8 cellular contexts compared by ENCODE assay signal in genomic region chr11:117098269-117099231, GRCh38. TPM values are rescaled to one million over a fixed set of nuclear protein-coding genes. Genes with fewer than 3 reads are reported as not detected.
A peak's percentile ranks its signal among the peaks of the same experiment; 100 is the strongest.
DNase-seq lines count a peak whose midpoint lies in the region; ATAC-seq and TF ChIP-seq lines count a peak whose summit lies in the region.

TSS of gene SIK3 (minus strand) at chr11:117098428. CDS start at chr11:117098415, 13 bp downstream.

- H3K27me3 Mint-ChIP-seq in activated CD4-positive, alpha-beta T cell treated with anti-CD3 and anti-CD28 coated beads for 36 hours, result no peaks in the 10 kb centered on the region
- H3K27me3 Mint-ChIP-seq in chondrocyte (ENCODE audit: low read depth), result no peaks in the 10 kb centered on the region

- H3K4me3 Mint-ChIP-seq in activated CD4-positive, alpha-beta T cell treated with anti-CD3 and anti-CD28 coated beads for 36 hours, result peak within 1 kb of the TSS; percentile 93
- H3K4me3 Mint-ChIP-seq in chondrocyte (ENCODE audit: unreplicated experiment), result peak within 1 kb of the TSS; percentile 93

- peaks cover 46% of the 10 kb centered on the region for H3K4me1 Mint-ChIP-seq in activated CD4-positive, alpha-beta T cell treated with anti-CD3 and anti-CD28 coated beads for 36 hours
- peaks cover 43% of the 10 kb centered on the region for H3K4me1 Mint-ChIP-seq in chondrocyte (ENCODE audit: low read depth)

- POLR2A ChIA-PET in activated CD4-positive, alpha-beta T cell treated with anti-CD3 and anti-CD28 coated beads for 36 hours (lab: Charles Lee), result interaction anchor here (0.5 to 2.2 kb wide), 8 partner anchors 9 to 862 kb away, joined by 3 to 6 read pairs (median 4); no protein-coding TSS in a partner anchor

- H3K36me3 Mint-ChIP-seq in activated CD4-positive, alpha-beta T cell treated with anti-CD3 and anti-CD28 coated beads for 36 hours (ENCODE audit: low read depth), result peaks cover 4% of the 10 kb centered on the region
- H3K36me3 Mint-ChIP-seq in chondrocyte (ENCODE audit: low read depth), result no peaks in the 10 kb centered on the region

- H3K27ac Mint-ChIP-seq in activated CD4-positive, alpha-beta T cell treated with anti-CD3 and anti-CD28 coated beads for 36 hours, result peak within 1 kb of the TSS; percentile 93
- H3K27ac Mint-ChIP-seq in chondrocyte (ENCODE audit: unreplicated experiment), result peak within 1 kb of the TSS; percentile 89

- no peaks in the 10 kb centered on the region for H3K27me3 ChIP-seq in layer of hippocampus (ENCODE audit: control insufficient read depth, insufficient read depth, low read length)

- ATAC-seq in GM19035 (IDR thresholded peaks at IDR 0.05; ENCODE audit: unreplicated experiment) (peak; percentile 76), HG03354 (IDR thresholded peaks at IDR 0.05; ENCODE audit: poor library complexity, severe bottlenecking, unreplicated experiment) (peak; percentile 80)
- peak; percentile 71 for ATAC-seq in activated CD4-positive, alpha-beta T cell treated with anti-CD3 and anti-CD28 coated beads for 36 hours

- H3K27ac ChIP-seq in layer of hippocampus (ENCODE audit: low read depth, low read length), result peak within 1 kb of the TSS; percentile 98

- H3K9me3 Mint-ChIP-seq in activated CD4-positive, alpha-beta T cell treated with anti-CD3 and anti-CD28 coated beads for 36 hours (ENCODE audit: low read depth), result no peaks in the 10 kb centered on the region
- no peaks in the 10 kb centered on the region for H3K9me3 Mint-ChIP-seq in chondrocyte (ENCODE audit: low read depth)

- CTCF ChIA-PET in activated CD4-positive, alpha-beta T cell treated with anti-CD3 and anti-CD28 coated beads for 36 hours (lab: Charles Lee), result interaction anchor here (0.6 to 1.8 kb wide), 12 partner anchors 11 to 308 kb away, joined by 3 to 8 read pairs (median 3); no protein-coding TSS in a partner anchor

- peak; percentile 74 for DNase-seq in AG09309 (ENCODE audit: low read depth)
- peak; percentile 85 for DNase-seq in NCI-H460 (ENCODE audit: extremely low read depth, low read depth)
- peak; percentile 96 for DNase-seq in activated CD4-positive, alpha-beta T cell treated with anti-CD3 and anti-CD28 coated beads for 36 hours
- peak; percentile 94 for DNase-seq in chondrocyte (ENCODE audit: low spot score)
- peak; percentile 86 to 92 (median 88) for DNase-seq in stimulated activated CD4-positive, alpha-beta T cell treated with anti-CD3 and anti-CD28 coated beads, Interleukin-1b, Interleukin-23, amount 100 ng/mL, for 24 hours (ENCODE audit: low read depth in 4 of 4, low spot score in 1 of 4)

- peak within 1 kb of the TSS; percentile 79 for H3K4me3 ChIP-seq in AG09309 (ENCODE audit: control insufficient read depth, low read depth, low read length)

- intact Hi-C loops in activated CD4-positive, alpha-beta T cell treated with anti-CD3 and anti-CD28 coated beads for 36 hours (cut with DNase I, micrococcal nuclease), result loop anchor here in 1 of 2 experiments (1.0 to 5.0 kb wide), 11 partner anchors 35 to 1129 kb away; partner anchors contain the start of genes JAML, PCSK7, RNF214 and ZPR1

- TF ChIP-seq CTCF in AG09309 (IDR thresholded peaks at IDR 0.05; ENCODE audit: control insufficient read depth, insufficient read depth, low read depth, low read length, missing control alignments) (peak; percentile 64), chondrocyte (IDR thresholded peaks at IDR 0.05) (peak; percentile 73)

RNA-seq across cellular contexts. Expression of gene SIK3, which starts in this region (rescaled TPM):
- 7.0 and 7.6 TPM in 2 replicates for total RNA-seq in NCI-H460 (2014; rRNA removed; shearing (Covaris generic))
- polyA plus RNA-seq in NCI-H460 (2014; cell fraction: nucleus; rRNA removed), result 4.5 and 11.9 TPM in 2 replicates
- 10 to 100 TPM; 23.6 to 25.3 TPM for total RNA-seq in activated CD4-positive, alpha-beta T cell treated with anti-CD3 and anti-CD28 coated beads for 36 hours
- total RNA-seq in chondrocyte, result 17.9 to 19.8 TPM (median 19.5 TPM) in 3 replicates

Comparison
In these comparisons a context has a peak if more than half of its experiments do, and no peak if none do; other contexts are left out.
1. Peak in every context shown above with its lines: DNase-seq, ATAC-seq, H3K4me3 ChIP-seq and H3K27ac ChIP-seq.